ENCODE assay signal across 2 cellular contexts in genomic region chr5:172183881-172184280, GRCh38.
TF ChIP-seq lines count a peak whose summit lies in the region.

No MANE protein-coding gene starts in this region.

TF ChIP-seq in K562, 482 proteins besides CTCF, POLR2A, EP300 and RAD21:
- TF ChIP-seq CBFA2T3 (IDR thresholded peaks at IDR 0.05) (peak; percentile 18; the same call in 1 of the 2 replicates), KDM5B (IDR thresholded peaks at IDR 0.05; ENCODE audit: insufficient replicate concordance, low read depth, low read length) (no peak)

TF ChIP-seq in WTC11, 78 proteins besides CTCF, POLR2A, EP300 and RAD21:
- no peak for TF ChIP-seq ZBTB21 (CRISPR knock-in tag; IDR thresholded peaks at IDR 0.05; ENCODE audit: borderline replicate concordance)
- no peak for TF ChIP-seq ZNF396 (CRISPR knock-in tag; IDR thresholded peaks at IDR 0.05; ENCODE audit: borderline replicate concordance)
- TF ChIP-seq, protein P1, sequence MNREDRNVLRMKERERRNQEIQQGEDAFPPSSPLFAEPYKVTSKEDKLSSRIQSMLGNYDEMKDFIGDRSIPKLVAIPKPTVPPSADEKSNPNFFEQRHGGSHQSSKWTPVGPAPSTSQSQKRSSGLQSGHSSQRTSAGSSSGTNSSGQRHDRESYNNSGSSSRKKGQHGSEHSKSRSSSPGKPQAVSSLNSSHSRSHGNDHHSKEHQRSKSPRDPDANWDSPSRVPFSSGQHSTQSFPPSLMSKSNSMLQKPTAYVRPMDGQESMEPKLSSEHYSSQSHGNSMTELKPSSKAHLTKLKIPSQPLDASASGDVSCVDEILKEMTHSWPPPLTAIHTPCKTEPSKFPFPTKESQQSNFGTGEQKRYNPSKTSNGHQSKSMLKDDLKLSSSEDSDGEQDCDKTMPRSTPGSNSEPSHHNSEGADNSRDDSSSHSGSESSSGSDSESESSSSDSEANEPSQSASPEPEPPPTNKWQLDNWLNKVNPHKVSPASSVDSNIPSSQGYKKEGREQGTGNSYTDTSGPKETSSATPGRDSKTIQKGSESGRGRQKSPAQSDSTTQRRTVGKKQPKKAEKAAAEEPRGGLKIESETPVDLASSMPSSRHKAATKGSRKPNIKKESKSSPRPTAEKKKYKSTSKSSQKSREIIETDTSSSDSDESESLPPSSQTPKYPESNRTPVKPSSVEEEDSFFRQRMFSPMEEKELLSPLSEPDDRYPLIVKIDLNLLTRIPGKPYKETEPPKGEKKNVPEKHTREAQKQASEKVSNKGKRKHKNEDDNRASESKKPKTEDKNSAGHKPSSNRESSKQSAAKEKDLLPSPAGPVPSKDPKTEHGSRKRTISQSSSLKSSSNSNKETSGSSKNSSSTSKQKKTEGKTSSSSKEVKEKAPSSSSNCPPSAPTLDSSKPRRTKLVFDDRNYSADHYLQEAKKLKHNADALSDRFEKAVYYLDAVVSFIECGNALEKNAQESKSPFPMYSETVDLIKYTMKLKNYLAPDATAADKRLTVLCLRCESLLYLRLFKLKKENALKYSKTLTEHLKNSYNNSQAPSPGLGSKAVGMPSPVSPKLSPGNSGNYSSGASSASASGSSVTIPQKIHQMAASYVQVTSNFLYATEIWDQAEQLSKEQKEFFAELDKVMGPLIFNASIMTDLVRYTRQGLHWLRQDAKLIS (CRISPR knock-in tag; IDR thresholded peaks at IDR 0.05; ENCODE audit: borderline replicate concordance) = no peak
- no peak for TF ChIP-seq ZNF425 (CRISPR knock-in tag; conservative IDR thresholded peaks at IDR 0.05)
- TF ChIP-seq GABPB1 (CRISPR knock-in tag; IDR thresholded peaks at IDR 0.05) = no peak
- TF ChIP-seq PREB (CRISPR knock-in tag; IDR thresholded peaks at IDR 0.05; ENCODE audit: borderline replicate concordance) = no peak
